In genomic region chr12:46556105-46556559, GRCh38 we compare ENCODE assay signal across 1 cellular context.
TF ChIP-seq lines count a peak whose summit lies in the region.

No MANE protein-coding gene starts in this region.

TF ChIP-seq in HCT116, 20 proteins besides CTCF, POLR2A, EP300 and RAD21 (continued from another document):
- TF ChIP-seq ZFX (IDR thresholded peaks at IDR 0.05) (no peak), EGR1 (IDR thresholded peaks at IDR 0.05; ENCODE audit: low read depth) (no peak)
